Comparison of ENCODE assay signal across 9 cellular contexts in the genomic region with DNA sequence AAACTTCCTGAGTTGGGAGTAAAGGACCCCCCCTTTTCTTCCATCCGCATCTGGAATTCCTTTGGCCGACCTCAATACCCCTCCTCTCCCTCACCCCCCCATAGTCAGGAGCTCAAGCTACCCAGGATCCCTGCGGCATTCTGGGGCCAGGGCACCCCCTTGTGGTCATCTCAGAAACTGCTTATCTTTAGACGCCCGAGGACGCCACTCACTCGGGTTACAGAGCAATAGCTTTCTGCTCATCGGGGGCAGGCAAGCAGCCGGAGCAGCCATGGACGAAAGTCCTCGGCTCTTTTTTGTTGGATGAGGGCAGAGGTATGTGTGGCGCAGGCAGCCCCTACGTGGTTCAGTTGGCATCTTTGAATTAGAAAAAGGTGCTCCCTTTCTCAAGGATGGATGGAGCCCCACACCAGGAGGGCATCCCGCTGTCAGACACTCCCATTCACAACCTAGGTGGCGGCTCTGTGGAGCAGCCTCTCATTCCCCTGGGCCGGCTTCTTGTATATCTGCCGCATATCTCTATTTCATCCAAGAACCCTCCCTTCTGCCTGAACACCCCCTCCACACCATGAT. TPM values are rescaled to one million over a fixed set of nuclear protein-coding genes. Genes with fewer than 3 reads are reported as not detected.
DNase-seq lines count a peak whose midpoint lies in the region; ATAC-seq, FAIRE-seq and TF ChIP-seq lines count a peak whose summit lies in the region.
"Had no signal": no experiment of that assay in that cellular context is flagged by ENCODE, and none has a peak within 500 bp of the region (broad histone marks: within the 10 kb centered on the region; RNA-seq: fewer than 3 reads in every experiment).

No MANE protein-coding gene starts in this region.

- H3K27ac ChIP-seq in coronary artery: peak overlapping the region; percentile 23 to 91

- peak overlapping the region; percentile 46 for H3K4me3 ChIP-seq in coronary artery

- TF ChIP-seq CTCF in GM12873 (IDR thresholded peaks at IDR 0.05; ENCODE audit: insufficient read depth, low read depth, low read length, missing control alignments) (peak; percentile 83), coronary artery (IDR thresholded peaks at IDR 0.05) (peak; percentile 75)

- FAIRE-seq in A204.1 (lab: Jason Lieb, UNC): peak; percentile 55

- intact Hi-C loops in left colon (cut with DNase I, micrococcal nuclease): no loop called here

- DNase-seq in NCI-H2107 (lab: John Stamatoyannopoulos, UW): peak; percentile 58
- DNase-seq in activated CD4-positive, alpha-beta T cell treated with anti-CD3 and anti-CD28 coated beads for 1 hour: peak; percentile 48
- DNase-seq in coronary artery (ENCODE audit: low spot score): peak; percentile 88
- DNase-seq in left colon: peak; percentile 55 to 70
- peak; percentile 62 for DNase-seq in stimulated activated CD4-positive, alpha-beta T cell treated with anti-CD3 and anti-CD28 coated beads, Interleukin-4, amount 100 ng/mL, for 1 hour

- ATAC-seq in left colon (peak; percentile 24), GM19397 (IDR thresholded peaks at IDR 0.05; ENCODE audit: unreplicated experiment) (no peak)

RNA-seq across cellular contexts. Expression of a gene that starts 2.3 kb away (rescaled TPM):
- total RNA-seq in left colon: 1 to 10 TPM; 6.9 to 9.3 TPM

RNA-seq across cellular contexts. Expression of a gene that starts 4.1 kb away (rescaled TPM):
- 10 to 100 TPM; 19.9 to 24.0 TPM for total RNA-seq in left colon

RNA-seq across cellular contexts. Expression of a gene that starts 8.1 kb away (rescaled TPM):
- not detected for total RNA-seq in left colon
- total RNA-seq: subcutaneous adipose tissue had no signal

RNA-seq across cellular contexts. Expression of a gene that starts 21.5 kb away (rescaled TPM):
- total RNA-seq in left colon: 10 to 100 TPM; 12.1 to 27.1 TPM

RNA-seq across cellular contexts. Expression of a gene that starts 43.1 kb away (rescaled TPM):
- 10 to 100 TPM; 26.0 to 63.6 TPM for total RNA-seq in left colon
